11 cellular contexts compared by ENCODE assay signal in the genomic region with DNA sequence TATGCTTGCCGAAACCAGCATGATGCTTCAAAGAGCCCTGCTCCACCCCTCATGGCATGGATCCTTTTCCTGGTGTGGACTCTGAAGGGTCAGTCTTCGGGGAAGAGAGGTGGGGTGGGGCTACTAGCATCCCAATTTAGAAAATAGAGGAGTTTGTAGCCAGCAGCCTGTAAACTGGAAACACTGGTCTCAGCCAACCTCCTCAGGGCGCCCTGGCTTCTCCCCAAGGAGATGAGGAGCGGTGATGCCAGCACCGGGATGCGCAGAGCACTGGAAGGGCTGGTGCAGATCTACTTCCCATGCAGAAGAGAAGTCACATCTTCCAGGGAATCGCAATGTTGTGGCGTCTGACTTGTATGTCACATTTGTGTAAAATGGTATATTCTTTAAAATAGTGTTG.
"Had no signal": no experiment of that assay in that cellular context is flagged by ENCODE, and none has a peak within 500 bp of the region (broad histone marks: within the 10 kb centered on the region; RNA-seq: fewer than 3 reads in every experiment).

No MANE protein-coding gene starts in this region.

- H3K27me3 ChIP-seq: neural progenitor cell, pancreas, transverse colon had no signal

- H3K9ac ChIP-seq: neural progenitor cell had no signal

- H3K4me3 Mint-ChIP-seq: activated CD4-positive, alpha-beta memory T cell treated with anti-CD3 and anti-CD28 coated beads for 36 hours; activated naive CD4-positive, alpha-beta T cell treated with anti-CD3 and anti-CD28 coated beads for 36 hours; neural progenitor cell had no signal

- H3K27ac Mint-ChIP-seq: neural progenitor cell had no signal

- H3K36me3 ChIP-seq: neural progenitor cell, pancreas, transverse colon had no signal

- H3K36me3 Mint-ChIP-seq: activated CD4-positive, alpha-beta memory T cell treated with anti-CD3 and anti-CD28 coated beads for 36 hours had no signal

- H3K9me3 Mint-ChIP-seq: activated CD4-positive, alpha-beta memory T cell treated with anti-CD3 and anti-CD28 coated beads for 36 hours; activated naive CD4-positive, alpha-beta T cell treated with anti-CD3 and anti-CD28 coated beads for 36 hours; neural progenitor cell had no signal

- H3K9me3 ChIP-seq: gastroesophageal sphincter, pancreas, transverse colon had no signal

- H3K27ac ChIP-seq: neural progenitor cell, pancreas, transverse colon had no signal

- ATAC-seq: left lobe of liver had no signal

- DNase-seq: effector memory CD4-positive, alpha-beta T cell; islet precursor cell; mesendoderm; pancreas; T-helper 2 cell; transverse colon had no signal

- H3K27me3 Mint-ChIP-seq: activated CD4-positive, alpha-beta memory T cell treated with anti-CD3 and anti-CD28 coated beads for 36 hours had no signal

- H3K4me1 ChIP-seq: gastroesophageal sphincter, neural progenitor cell, pancreas had no signal

- H3K4me3 ChIP-seq: gastroesophageal sphincter, neural progenitor cell, pancreas, transverse colon had no signal
